In genomic region chr3:141436180-141436579, GRCh38 we compare ENCODE assay signal across 16 cellular contexts. TPM values are rescaled to one million over a fixed set of nuclear protein-coding genes. Genes with fewer than 3 reads are reported as not detected.
DNase-seq lines count a peak whose midpoint lies in the region; ATAC-seq and TF ChIP-seq lines count a peak whose summit lies in the region.
"Had no signal": no experiment of that assay in that cellular context is flagged by ENCODE, and none has a peak within 500 bp of the region (broad histone marks: within the 10 kb centered on the region; RNA-seq: fewer than 3 reads in every experiment).

No MANE protein-coding gene starts in this region.

- peak overlapping the region; percentile 59 to 70 for H3K27ac ChIP-seq in ascending aorta
- peak overlapping the region; percentile 82 to 96 (median 95) for H3K27ac ChIP-seq in gastrocnemius medialis

- H3K4me3 ChIP-seq in ascending aorta (peak overlapping the region in 1 of 2 donors; percentile 24), gastrocnemius medialis (peak overlapping the region in 1 of 4 donors; percentile 65)

- H3K4me3 Mint-ChIP-seq in HFFc6: no peak overlapping the region

- peaks cover 58% of the 10 kb centered on the region for H3K4me1 Mint-ChIP-seq in HFFc6 (ENCODE audit: low read depth)

- intact Hi-C loops in ascending aorta (cut with DNase I): no loop called here
- intact Hi-C loops in left colon (cut with DNase I, micrococcal nuclease): no loop called here
- intact Hi-C loops in gastrocnemius medialis (cut with DNase I; ENCODE audit: low total_unique reads): loop anchor here (10.0 kb wide), 1 partner anchor 201 kb away; the partner anchor contains the start of gene PXYLP1

- peaks cover 4 to 13% of the 10 kb centered on the region in 2 donors for H3K36me3 ChIP-seq in ascending aorta
- no peaks in the 10 kb centered on the region for H3K36me3 ChIP-seq in gastrocnemius medialis
- H3K36me3 ChIP-seq: BE2C had no signal

- H3K36me3 Mint-ChIP-seq in HFFc6 (ENCODE audit: low read depth): peaks cover 38% of the 10 kb centered on the region

- H3K27me3 Mint-ChIP-seq in HFFc6 (ENCODE audit: insufficient read depth): no peaks in the 10 kb centered on the region; the same call in 1 of the 2 replicates

- H3K9me3 Mint-ChIP-seq in HFFc6: no peaks in the 10 kb centered on the region

- ATAC-seq in left colon (peak; percentile 30), gastrocnemius medialis (no peak), GM19455 (IDR thresholded peaks at IDR 0.05; ENCODE audit: unreplicated experiment) (no peak)

- in situ Hi-C loops in gastrocnemius medialis (cut with MboI; ENCODE audit: low sequenced_read_pairs in 4 of 4): no loop called here

- H3K9me3 ChIP-seq in ascending aorta (no peaks in the 10 kb centered on the region), gastrocnemius medialis (no peaks in the 10 kb centered on the region)
- H3K9me3 ChIP-seq: BE2C had no signal

- H3K27me3 ChIP-seq in ascending aorta: no peaks in the 10 kb centered on the region
- no peaks in the 10 kb centered on the region for H3K27me3 ChIP-seq in gastrocnemius medialis
- H3K27me3 ChIP-seq: BE2C had no signal

- TF ChIP-seq CTCF in HFFc6 (IDR thresholded peaks at IDR 0.05): no peak
- no peak for TF ChIP-seq CTCF in ascending aorta (IDR thresholded peaks at IDR 0.05)
- TF ChIP-seq CTCF in gastrocnemius medialis (IDR thresholded peaks at IDR 0.05 in 4 of 5, conservative IDR thresholded peaks at IDR 0.05 in 1 of 5): no peak

- H3K27ac Mint-ChIP-seq in HFFc6: 0 out of 2 replicates have a peak overlapping the region, but pooled peaks have one; percentile 36

- peaks cover 5 to 26% of the 10 kb centered on the region in 2 donors for H3K4me1 ChIP-seq in ascending aorta
- H3K4me1 ChIP-seq in gastrocnemius medialis: peaks cover 20 to 46% of the 10 kb centered on the region in 2 donors

- DNase-seq in HFFc6: no peak
- DNase-seq in ascending aorta (ENCODE audit: low spot score in 2 of 2): no peak
- no peak for DNase-seq in left colon
- no peak for DNase-seq in gastrocnemius medialis
- DNase-seq in SW480 (ENCODE audit: low spot score): no peak
- DNase-seq in NOMO-1 treated with dmso at 0.1 percent for 144 hours (lab: John Stamatoyannopoulos, UW; ENCODE audit: unreplicated experiment): no peak
- DNase-seq: activated gamma-delta T cell; BE2C; DMS 273 treated with DMSO at 0.1 percent for 48 hours; foreskin melanocyte; Kasumi-1; NCI-H2171 treated with DMSO at 0.1 percent for 48 hours; NCI-H748 treated with DMSO at 0.1 percent for 48 hours; occipital lobe; stimulated activated CD4-positive, alpha-beta T cell treated with anti-CD3 and anti-CD28 coated beads, Interleukin-1b, Interleukin-23, amount 100 ng/mL, for 48 hours had no signal

- TF ChIP-seq POLR2A in gastrocnemius medialis (IDR thresholded peaks at IDR 0.05): no peak

RNA-seq across cellular contexts. Expression of gene RASA2, which starts 50.6 kb away (rescaled TPM):
- total RNA-seq in HFFc6 (2021; fragmentation: NEBNext Ultra II Directional; extraction: Animal tissue kit (Norgen Biotek cat#: 25700)): 10 to 100 TPM; 12.6 to 17.7 (median 14.5) TPM
- total RNA-seq in ascending aorta (7.7 TPM), left colon (10 to 100 TPM; 15.1 to 20.0 TPM), gastrocnemius medialis (10 to 100 TPM in 1 of 4 donors, 1 to 10 TPM in 3; 1.9 to 10.6 (median 4.5) TPM)
